ENCODE assay signal across 2 cellular contexts in the genomic region with DNA sequence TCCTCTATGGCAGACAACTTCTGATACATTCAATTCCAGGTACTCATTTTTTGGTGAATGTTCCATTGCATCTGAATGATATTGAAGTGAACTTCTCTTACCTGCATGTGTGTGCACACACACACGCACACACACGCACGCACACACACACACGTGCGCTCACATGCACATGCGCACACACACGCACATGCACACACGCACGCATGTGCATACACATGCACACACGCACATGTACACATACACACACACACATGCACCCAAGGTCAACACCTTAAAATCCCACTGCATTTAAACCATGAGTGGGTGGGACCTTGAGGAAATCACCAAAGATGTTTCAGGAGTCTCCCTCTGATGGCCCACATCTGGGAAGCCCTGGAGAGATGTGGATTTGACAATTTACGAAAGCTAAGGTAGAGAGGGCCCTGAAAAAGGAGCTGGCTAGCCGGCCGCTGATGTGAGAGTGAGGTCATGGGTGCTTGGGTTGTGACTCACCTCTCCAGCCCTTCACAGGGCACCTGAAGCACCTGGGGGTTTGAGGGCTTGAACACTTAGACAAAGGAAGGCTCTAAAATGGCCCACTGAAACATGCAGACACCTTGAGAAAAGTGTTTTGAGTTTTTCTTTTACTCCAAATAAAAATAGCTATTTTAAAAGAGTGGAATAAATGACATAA.
TF ChIP-seq lines count a peak whose summit lies in the region.

No MANE protein-coding gene starts in this region.

TF ChIP-seq in HEK293, 187 proteins besides CTCF, POLR2A, EP300 and RAD21:
- TF ChIP-seq SCRT2 (tag by site-specific recombination; IDR thresholded peaks at IDR 0.05) (peak; percentile 39; the same call in 1 of the 2 replicates), ZNF707 (tag by site-specific recombination; IDR thresholded peaks at IDR 0.05) (no peak), ZNF138 (tag by site-specific recombination; IDR thresholded peaks at IDR 0.05; ENCODE audit: borderline replicate concordance) (no peak), ZNF184 (tag by site-specific recombination; IDR thresholded peaks at IDR 0.05) (0 out of 2 replicates have a peak, but pooled peaks have one; percentile 22)
- TF ChIP-seq, protein P1, sequence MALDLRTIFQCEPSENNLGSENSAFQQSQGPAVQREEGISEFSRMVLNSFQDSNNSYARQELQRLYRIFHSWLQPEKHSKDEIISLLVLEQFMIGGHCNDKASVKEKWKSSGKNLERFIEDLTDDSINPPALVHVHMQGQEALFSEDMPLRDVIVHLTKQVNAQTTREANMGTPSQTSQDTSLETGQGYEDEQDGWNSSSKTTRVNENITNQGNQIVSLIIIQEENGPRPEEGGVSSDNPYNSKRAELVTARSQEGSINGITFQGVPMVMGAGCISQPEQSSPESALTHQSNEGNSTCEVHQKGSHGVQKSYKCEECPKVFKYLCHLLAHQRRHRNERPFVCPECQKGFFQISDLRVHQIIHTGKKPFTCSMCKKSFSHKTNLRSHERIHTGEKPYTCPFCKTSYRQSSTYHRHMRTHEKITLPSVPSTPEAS (tag by site-specific recombination; IDR thresholded peaks at IDR 0.05): peak; percentile 88

TF ChIP-seq in H1, 55 proteins besides CTCF, POLR2A, EP300 and RAD21:
- no peak for TF ChIP-seq ASH2L (IDR thresholded peaks at IDR 0.05; ENCODE audit: low read length)
- no peak for TF ChIP-seq SP2 (IDR thresholded peaks at IDR 0.05; ENCODE audit: low read length)
- TF ChIP-seq SRF (IDR thresholded peaks at IDR 0.05; ENCODE audit: low read depth, low read length): no peak
- 0 out of 2 replicates have a peak, but pooled peaks have one; percentile 29 for TF ChIP-seq JUND (IDR thresholded peaks at IDR 0.05; ENCODE audit: low read length)
